38 cellular contexts compared by ENCODE assay signal in genomic region chr5:43589310-43589709, GRCh38.
"Had no signal": no experiment of that assay in that cellular context is flagged by ENCODE, and none has a peak within 500 bp of the region (broad histone marks: within the 10 kb centered on the region; RNA-seq: fewer than 3 reads in every experiment).

No MANE protein-coding gene starts in this region.

- H3K27ac Mint-ChIP-seq: activated B cell treated with CpG ODN at 0.5 μM for 24 hours; activated CD4-positive, alpha-beta memory T cell treated with anti-CD3 and anti-CD28 coated beads for 36 hours; activated CD4-positive, alpha-beta T cell treated with anti-CD3 and anti-CD28 coated beads, Interleukin-2, amount 10 ng/mL, durations not matched to agents 24 days and 14 days; activated CD8-positive, alpha-beta memory T cell treated with anti-CD3 and anti-CD28 coated beads, Interleukin-2, amount 10 ng/mL, durations not matched to agents 7 days and 5 days; activated CD8-positive, alpha-beta T cell treated with anti-CD3 and anti-CD28 coated beads, Interleukin-2, amount 10 ng/mL, durations not matched to agents 7 days and 5 days; activated naive CD4-positive, alpha-beta T cell treated with anti-CD3 and anti-CD28 coated beads, Interleukin-2, amount 10 ng/mL, durations not matched to agents 7 days and 5 days; activated naive CD4-positive, alpha-beta T cell treated with anti-CD3 and anti-CD28 coated beads, Interleukin-2, amount 50 U/mL, for 24 hours; activated naive CD8-positive, alpha-beta T cell; activated naive CD8-positive, alpha-beta T cell treated with anti-CD3 and anti-CD28 coated beads, Interleukin-2, amount 10 ng/mL, durations not matched to agents 7 days and 5 days; activated naive CD8-positive, alpha-beta T cell treated with anti-CD3 and anti-CD28 coated beads, Interleukin-2, amount 50 U/mL, for 24 hours; activated T-cell treated with anti-CD3 and anti-CD28 coated beads, Interleukin-2, amount 50 U/mL, for 24 hours; activated T-helper 2 cell treated with anti-CD3 and anti-CD28 coated beads, Interferon-gamma antibody, Interleukin-2, Interleukin-4, amounts not matched to agents 10 μg/mL and 5 μg/mL and 100 μg/mL, durations not matched to agents 14 hours and 24 hours and 36 hours; brain; T-helper 1 cell treated with Interleukin-12 subunit alpha and Interleukin-12 subunit beta and Interleukin-4 antibody, amounts not matched to agents 30 μg/mL and 1 μg/mL, for 36 hours; T-helper 2 cell treated with Interferon-gamma antibody and Interleukin-4, amounts not matched to agents 5 μg/mL and 100 μg/mL, for 36 hours had no signal

- H3K36me3 ChIP-seq: ascending aorta, cardiac muscle cell had no signal

- FAIRE-seq: bronchial epithelial cell, TTC549 had no signal

- H3K4me1 Mint-ChIP-seq: activated B cell treated with CpG ODN at 0.5 μM for 24 hours; activated CD4-positive, alpha-beta T cell treated with anti-CD3 and anti-CD28 coated beads, Interleukin-2, amount 10 ng/mL, durations not matched to agents 24 days and 14 days; activated naive CD4-positive, alpha-beta T cell treated with anti-CD3 and anti-CD28 coated beads, Interleukin-2, amount 10 ng/mL, durations not matched to agents 7 days and 5 days; activated naive CD4-positive, alpha-beta T cell treated with anti-CD3 and anti-CD28 coated beads, Interleukin-2, amount 50 U/mL, for 24 hours; brain; central memory CD8-positive, alpha-beta T cell had no signal

- H3K9me3 ChIP-seq: ascending aorta had no signal

- H3K27ac ChIP-seq: ascending aorta, cardiac muscle cell, VCaP had no signal

- DNase-seq: activated B cell treated with CpG ODN at 0.5 μM for 24 hours; activated CD4-positive, alpha-beta memory T cell treated with anti-CD3 and anti-CD28 coated beads for 36 hours; activated CD4-positive, alpha-beta T cell treated with anti-CD3 and anti-CD28 coated beads for 4 hours; activated CD4-positive, alpha-beta T cell treated with anti-CD3 and anti-CD28 coated beads, Interleukin-2, amount 10 ng/mL, durations not matched to agents 24 days and 14 days; activated CD4-positive, alpha-beta T cell treated with anti-CD3 and anti-CD28 coated beads, Interleukin-2, amount 50 U/mL, for 1 hour; activated CD4-positive, alpha-beta T cell treated with anti-CD3 and anti-CD28 coated beads, Interleukin-2, amount 50 U/mL, for 4 hours; activated CD4-positive, CD25-positive, alpha-beta regulatory T cell treated with anti-CD3 and anti-CD28 coated beads, Interleukin-2, amount 50 U/mL, for 72 hours; activated CD8-positive, alpha-beta memory T cell treated with anti-CD3 and anti-CD28 coated beads for 24 hours; activated CD8-positive, alpha-beta memory T cell treated with anti-CD3 and anti-CD28 coated beads, Interleukin-2, amount 10 ng/mL, durations not matched to agents 7 days and 5 days; activated CD8-positive, alpha-beta memory T cell treated with anti-CD3 and anti-CD28 coated beads, Interleukin-2, amount 50 U/mL, for 48 hours; activated CD8-positive, alpha-beta T cell treated with anti-CD3 and anti-CD28 coated beads, Interleukin-2, amount 10 ng/mL, durations not matched to agents 7 days and 5 days; activated effector memory CD4-positive, alpha-beta T cell treated with Interleukin-2 at 50 U/mL for 16 hours; activated gamma-delta T cell; activated naive CD4-positive, alpha-beta T cell treated with anti-CD3 and anti-CD28 coated beads, Interleukin-2, amount 10 ng/mL, durations not matched to agents 7 days and 5 days; activated naive CD4-positive, alpha-beta T cell treated with Interleukin-2 at 50 U/mL for 16 hours; activated naive CD8-positive, alpha-beta T cell treated with anti-CD3 and anti-CD28 coated beads, Interleukin-2, amount 10 ng/mL, durations not matched to agents 7 days and 5 days; activated naive CD8-positive, alpha-beta T cell treated with anti-CD3 and anti-CD28 coated beads, Interleukin-2, amount 50 U/mL, for 24 hours; activated T-cell treated with anti-CD3 and anti-CD28 coated beads, Interleukin-2, amount 50 U/mL, for 24 hours; activated T-cell treated with anti-CD3 and anti-CD28 coated beads, Interleukin-2, amount 50 U/mL, for 48 hours; amygdala; anterior cingulate cortex; caudate nucleus; cerebellar nuclear complex; T-helper 1 cell; T-helper 2 cell; T-helper 9 cell had no signal

- H3K27me3 ChIP-seq: ascending aorta, cardiac muscle cell had no signal

- H3K4me3 Mint-ChIP-seq: activated B cell treated with CpG ODN at 0.5 μM for 24 hours; activated CD4-positive, alpha-beta memory T cell treated with anti-CD3 and anti-CD28 coated beads for 36 hours; activated CD4-positive, alpha-beta T cell treated with anti-CD3 and anti-CD28 coated beads, Interleukin-2, amount 10 ng/mL, durations not matched to agents 24 days and 14 days; activated CD8-positive, alpha-beta memory T cell treated with anti-CD3 and anti-CD28 coated beads, Interleukin-2, amount 10 ng/mL, durations not matched to agents 7 days and 5 days; activated CD8-positive, alpha-beta T cell treated with anti-CD3 and anti-CD28 coated beads, Interleukin-2, amount 10 ng/mL, durations not matched to agents 7 days and 5 days; activated naive CD4-positive, alpha-beta T cell treated with anti-CD3 and anti-CD28 coated beads, Interleukin-2, amount 10 ng/mL, durations not matched to agents 7 days and 5 days; activated naive CD4-positive, alpha-beta T cell treated with anti-CD3 and anti-CD28 coated beads, Interleukin-2, amount 50 U/mL, for 24 hours; activated naive CD8-positive, alpha-beta T cell; activated naive CD8-positive, alpha-beta T cell treated with anti-CD3 and anti-CD28 coated beads, Interleukin-2, amount 10 ng/mL, durations not matched to agents 7 days and 5 days; activated naive CD8-positive, alpha-beta T cell treated with anti-CD3 and anti-CD28 coated beads, Interleukin-2, amount 50 U/mL, for 24 hours; activated T-cell treated with anti-CD3 and anti-CD28 coated beads, Interleukin-2, amount 50 U/mL, for 24 hours; brain; central memory CD8-positive, alpha-beta T cell; T-helper 1 cell treated with Interleukin-12 subunit alpha and Interleukin-12 subunit beta and Interleukin-4 antibody, amounts not matched to agents 30 μg/mL and 1 μg/mL, for 36 hours; T-helper 2 cell treated with Interferon-gamma antibody and Interleukin-4, amounts not matched to agents 5 μg/mL and 100 μg/mL, for 36 hours had no signal

- H3K9me3 Mint-ChIP-seq: activated B cell treated with CpG ODN at 0.5 μM for 24 hours; activated CD4-positive, alpha-beta memory T cell treated with anti-CD3 and anti-CD28 coated beads for 36 hours; activated CD4-positive, alpha-beta T cell treated with anti-CD3 and anti-CD28 coated beads, Interleukin-2, amount 10 ng/mL, durations not matched to agents 24 days and 14 days; activated naive CD4-positive, alpha-beta T cell treated with anti-CD3 and anti-CD28 coated beads, Interleukin-2, amount 10 ng/mL, durations not matched to agents 7 days and 5 days; activated naive CD4-positive, alpha-beta T cell treated with anti-CD3 and anti-CD28 coated beads, Interleukin-2, amount 50 U/mL, for 24 hours; activated naive CD8-positive, alpha-beta T cell treated with anti-CD3 and anti-CD28 coated beads, Interleukin-2, amount 10 ng/mL, durations not matched to agents 7 days and 5 days; activated naive CD8-positive, alpha-beta T cell treated with anti-CD3 and anti-CD28 coated beads, Interleukin-2, amount 50 U/mL, for 24 hours; activated T-cell treated with anti-CD3 and anti-CD28 coated beads, Interleukin-2, amount 50 U/mL, for 24 hours; activated T-helper 2 cell treated with anti-CD3 and anti-CD28 coated beads, Interferon-gamma antibody, Interleukin-2, Interleukin-4, amounts not matched to agents 10 μg/mL and 5 μg/mL and 100 μg/mL, durations not matched to agents 14 hours and 24 hours and 36 hours; central memory CD8-positive, alpha-beta T cell; T-helper 1 cell treated with Interleukin-12 subunit alpha and Interleukin-12 subunit beta and Interleukin-4 antibody, amounts not matched to agents 30 μg/mL and 1 μg/mL, for 36 hours; T-helper 2 cell treated with Interferon-gamma antibody and Interleukin-4, amounts not matched to agents 5 μg/mL and 100 μg/mL, for 36 hours had no signal

- H3K4me3 ChIP-seq: ascending aorta, cardiac muscle cell had no signal

- H3K27me3 Mint-ChIP-seq: activated B cell treated with CpG ODN at 0.5 μM for 24 hours; activated CD4-positive, alpha-beta memory T cell treated with anti-CD3 and anti-CD28 coated beads for 36 hours; activated CD4-positive, alpha-beta T cell treated with anti-CD3 and anti-CD28 coated beads, Interleukin-2, amount 10 ng/mL, durations not matched to agents 24 days and 14 days; activated CD8-positive, alpha-beta memory T cell treated with anti-CD3 and anti-CD28 coated beads, Interleukin-2, amount 10 ng/mL, durations not matched to agents 7 days and 5 days; activated naive CD4-positive, alpha-beta T cell treated with anti-CD3 and anti-CD28 coated beads, Interleukin-2, amount 10 ng/mL, durations not matched to agents 7 days and 5 days; activated naive CD4-positive, alpha-beta T cell treated with anti-CD3 and anti-CD28 coated beads, Interleukin-2, amount 50 U/mL, for 24 hours; activated naive CD8-positive, alpha-beta T cell; activated naive CD8-positive, alpha-beta T cell treated with anti-CD3 and anti-CD28 coated beads, Interleukin-2, amount 10 ng/mL, durations not matched to agents 7 days and 5 days; activated naive CD8-positive, alpha-beta T cell treated with anti-CD3 and anti-CD28 coated beads, Interleukin-2, amount 50 U/mL, for 24 hours; activated T-cell treated with anti-CD3 and anti-CD28 coated beads, Interleukin-2, amount 50 U/mL, for 24 hours; brain; central memory CD8-positive, alpha-beta T cell had no signal

- ATAC-seq: activated CD8-positive, alpha-beta memory T cell treated with anti-CD3 and anti-CD28 coated beads, Interleukin-2, amount 10 ng/mL, durations not matched to agents 7 days and 5 days; activated CD8-positive, alpha-beta T cell treated with anti-CD3 and anti-CD28 coated beads, Interleukin-2, amount 10 ng/mL, durations not matched to agents 7 days and 5 days; activated naive CD8-positive, alpha-beta T cell treated with anti-CD3 and anti-CD28 coated beads, Interleukin-2, amount 50 U/mL, for 24 hours had no signal

- H3K4me1 ChIP-seq: ascending aorta had no signal
